Comparison of ENCODE assay signal across 3 cellular contexts in the genomic region with DNA sequence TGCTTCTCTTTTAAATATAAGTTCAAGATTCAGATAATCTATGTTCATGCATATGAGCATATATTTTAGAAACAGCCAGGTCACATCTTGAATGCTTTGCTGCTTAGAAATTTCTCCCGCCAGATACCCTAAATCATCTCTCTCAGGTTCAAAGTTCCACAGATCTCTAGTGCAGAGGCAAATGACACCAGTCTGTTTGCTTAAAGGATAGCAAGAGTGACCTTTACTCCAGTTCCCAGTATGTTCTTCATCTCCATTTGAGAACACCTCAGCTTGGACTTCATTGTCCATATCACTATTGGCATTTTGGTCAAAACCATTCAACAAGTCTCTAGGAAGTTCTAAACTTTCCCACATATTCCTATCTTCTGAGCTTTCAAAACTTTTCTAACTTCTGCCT. TPM values are rescaled to one million over a fixed set of nuclear protein-coding genes. Genes with fewer than 3 reads are reported as not detected.
"Had no signal": no experiment of that assay in that cellular context is flagged by ENCODE, and none has a peak within 500 bp of the region (broad histone marks: within the 10 kb centered on the region; RNA-seq: fewer than 3 reads in every experiment).

No MANE protein-coding gene starts in this region.

RNA-seq across cellular contexts. Expression of gene PTPRC, which starts 37.5 kb away (rescaled TPM):
- total RNA-seq: progenitor cell of endocrine pancreas, renal cortical epithelial cell had no signal
- polyA plus RNA-seq: keratinocyte had no signal
